ENCODE assay signal across 14 cellular contexts in genomic region chr7:42492895-42493294, GRCh38.
A peak's percentile ranks its signal among the peaks of the same experiment; 100 is the strongest.
DNase-seq lines count a peak whose midpoint lies in the region; ATAC-seq and TF ChIP-seq lines count a peak whose summit lies in the region.
"Had no signal": no experiment of that assay in that cellular context is flagged by ENCODE, and none has a peak within 500 bp of the region (broad histone marks: within the 10 kb centered on the region; RNA-seq: fewer than 3 reads in every experiment).

No MANE protein-coding gene starts in this region.

- CTCF ChIA-PET in Caco-2 (lab: Charles Lee) = no interaction called here

- H3K9ac ChIP-seq in iPS-18a (ENCODE audit: low read length) = no peak overlapping the region

- H3K27ac ChIP-seq in ascending aorta = no peak overlapping the region
- H3K27ac ChIP-seq in iPS-18a (ENCODE audit: low read length) = no peak overlapping the region
- peak overlapping the region; percentile 69 to 92 (median 88) for H3K27ac ChIP-seq in sigmoid colon
- H3K27ac ChIP-seq: PC-9 had no signal

- TF ChIP-seq CTCF in Caco-2 (IDR thresholded peaks at IDR 0.05; ENCODE audit: insufficient read depth in 1 of 2, low read depth in 1 of 2, low read length in 1 of 2, severe bottlenecking in 1 of 2, unreplicated experiment in 1 of 2) = no peak
- TF ChIP-seq CTCF in ascending aorta (IDR thresholded peaks at IDR 0.05) = no peak
- no peak for TF ChIP-seq CTCF in sigmoid colon (IDR thresholded peaks at IDR 0.05)

- BruUV-seq in Caco-2 (replicated peaks; lab: Mats Ljungman, UMichigan) = no TSS peak

- H3K4me3 Mint-ChIP-seq in Caco-2 (ENCODE audit: unreplicated experiment) = peak overlapping the region; percentile 49
- H3K4me3 Mint-ChIP-seq in stimulated activated naive CD8-positive, alpha-beta T cell treated with anti-CD3 and anti-CD28 coated beads, Interleukin-15, amount 100 ng/mL, for 72 hours = no peak overlapping the region
- H3K4me3 Mint-ChIP-seq: naive B cell had no signal

- 47 to 61% methylated on average over 7 of the region's 7 CpGs for WGBS in sigmoid colon, 2 donors

- H3K36me3 Mint-ChIP-seq in Caco-2 (ENCODE audit: insufficient read depth, unreplicated experiment) = no peaks in the 10 kb centered on the region
- H3K36me3 Mint-ChIP-seq: naive B cell had no signal

- H3K36me3 ChIP-seq in Caco-2 (ENCODE audit: control insufficient read depth, insufficient read depth, low read length) = no peaks in the 10 kb centered on the region
- no peaks in the 10 kb centered on the region for H3K36me3 ChIP-seq in ascending aorta
- H3K36me3 ChIP-seq in iPS-18a (ENCODE audit: control insufficient read depth, low read depth, low read length) = no peaks in the 10 kb centered on the region
- H3K36me3 ChIP-seq in sigmoid colon = no peaks in the 10 kb centered on the region

- ATAC-seq in stimulated activated naive CD8-positive, alpha-beta T cell treated with anti-CD3 and anti-CD28 coated beads, Interleukin-15, amount 100 ng/mL, for 72 hours = no peak
- ATAC-seq in GM21360 (IDR thresholded peaks at IDR 0.05; ENCODE audit: unreplicated experiment) (no peak), GM18861 (IDR thresholded peaks at IDR 0.05; ENCODE audit: unreplicated experiment) (no peak)
- ATAC-seq: GM12878 had no signal

- H3K9me3 ChIP-seq in Caco-2 (no peaks in the 10 kb centered on the region), ascending aorta (no peaks in the 10 kb centered on the region), iPS-18a (ENCODE audit: control insufficient read depth, low read depth, low read length) (no peaks in the 10 kb centered on the region), sigmoid colon (no peaks in the 10 kb centered on the region)

- no peak overlapping the region for H3K4me3 ChIP-seq in Caco-2 (ENCODE audit: low read depth, low read length)
- H3K4me3 ChIP-seq in ascending aorta = peak overlapping the region; percentile 45 to 70
- peak overlapping the region; percentile 73 for H3K4me3 ChIP-seq in iPS-18a (ENCODE audit: low read length)
- H3K4me3 ChIP-seq in sigmoid colon = peak overlapping the region; percentile 41 to 59 (median 54)
- H3K4me3 ChIP-seq: GM12878, PC-9 had no signal

- H3K9me3 Mint-ChIP-seq in Caco-2 (ENCODE audit: unreplicated experiment) = no peaks in the 10 kb centered on the region
- H3K9me3 Mint-ChIP-seq in stimulated activated naive CD8-positive, alpha-beta T cell treated with anti-CD3 and anti-CD28 coated beads, Interleukin-15, amount 100 ng/mL, for 72 hours = peaks cover 0 to 8% of the 10 kb centered on the region in 2 donors

- DNase-seq in Caco-2 = no peak
- no peak for DNase-seq in ascending aorta (ENCODE audit: low spot score in 2 of 2)
- DNase-seq in sigmoid colon = no peak
- no peak for DNase-seq in stimulated activated naive CD8-positive, alpha-beta T cell treated with anti-CD3 and anti-CD28 coated beads, Interleukin-15, amount 100 ng/mL, for 72 hours
- no peak for DNase-seq in posterior cingulate gyrus
- DNase-seq: activated effector memory CD4-positive, alpha-beta T cell treated with anti-CD3 and anti-CD28 coated beads, Interleukin-2, amount 50 U/mL, for 16 hours; naive B cell; NCI-H446; PC-9; T-helper 2 cell had no signal

- TF ChIP-seq EP300 in sigmoid colon (IDR thresholded peaks at IDR 0.05) = no peak

- no peak for TF ChIP-seq POLR2A in sigmoid colon (IDR thresholded peaks at IDR 0.05)

- peaks cover 13% of the 10 kb centered on the region for H3K27me3 Mint-ChIP-seq in Caco-2 (ENCODE audit: insufficient read depth, unreplicated experiment)
- H3K27me3 Mint-ChIP-seq in stimulated activated naive CD8-positive, alpha-beta T cell treated with anti-CD3 and anti-CD28 coated beads, Interleukin-15, amount 100 ng/mL, for 72 hours = peaks cover 39% of the 10 kb centered on the region

- no peaks in the 10 kb centered on the region for H3K4me1 Mint-ChIP-seq in Caco-2 (ENCODE audit: low read depth, unreplicated experiment)
- H3K4me1 Mint-ChIP-seq in stimulated activated naive CD8-positive, alpha-beta T cell treated with anti-CD3 and anti-CD28 coated beads, Interleukin-15, amount 100 ng/mL, for 72 hours = peaks cover 11% of the 10 kb centered on the region

- H3K27me3 ChIP-seq in Caco-2 (replicated peaks; ENCODE audit: control insufficient read depth, insufficient read depth, low read length) (no peaks in the 10 kb centered on the region), ascending aorta (no peaks in the 10 kb centered on the region), iPS-18a (ENCODE audit: control insufficient read depth, insufficient read depth, low read length) (peaks cover 9% of the 10 kb centered on the region), sigmoid colon (no peaks in the 10 kb centered on the region)

- POLR2A ChIA-PET in Caco-2 (lab: Charles Lee) = no interaction called here

- H3K27ac Mint-ChIP-seq in Caco-2 (ENCODE audit: unreplicated experiment) = no peak overlapping the region
- no peak overlapping the region for H3K27ac Mint-ChIP-seq in stimulated activated naive CD8-positive, alpha-beta T cell treated with anti-CD3 and anti-CD28 coated beads, Interleukin-15, amount 100 ng/mL, for 72 hours
- H3K27ac Mint-ChIP-seq: naive B cell had no signal

- H3K4me1 ChIP-seq in Caco-2 = no peaks in the 10 kb centered on the region
- H3K4me1 ChIP-seq in ascending aorta = peaks cover 4 to 6% of the 10 kb centered on the region in 2 donors
- no peaks in the 10 kb centered on the region for H3K4me1 ChIP-seq in iPS-18a (ENCODE audit: control insufficient read depth, low read depth, low read length)
- H3K4me1 ChIP-seq in sigmoid colon = peaks cover 0 to 69% (median 51%) of the 10 kb centered on the region in 4 donors

- intact Hi-C loops in Caco-2 (cut with micrococcal nuclease; ENCODE audit: unreplicated experiment) (no loop called here), ascending aorta (cut with DNase I) (no loop called here), sigmoid colon (cut with DNase I) (loop anchor here (2.0 to 10.0 kb wide), 4 partner anchors 194 to 516 kb away; partner anchors contain the start of gene GLI3), posterior cingulate gyrus (cut with DNase I) (no loop called here)

Comparison
In these comparisons a context has a peak if more than half of its experiments do, and no peak if none do; other contexts are left out.
1. H3K27ac ChIP-seq: peak in sigmoid colon (4 of 4); none in ascending aorta (0 of 2) and iPS-18a (single experiment).